ENCODE assay signal across 9 cellular contexts in genomic region chr15:92881570-92881837, GRCh38. TPM values are rescaled to one million over a fixed set of nuclear protein-coding genes. Genes with fewer than 3 reads are reported as not detected.
DNase-seq lines count a peak whose midpoint lies in the region; ATAC-seq, FAIRE-seq and TF ChIP-seq lines count a peak whose summit lies in the region.
"Had no signal": no experiment of that assay in that cellular context is flagged by ENCODE, and none has a peak within 500 bp of the region (broad histone marks: within the 10 kb centered on the region; RNA-seq: fewer than 3 reads in every experiment).

No MANE protein-coding gene starts in this region.

- peak overlapping the region; percentile 82 to 92 (median 90) for H3K4me3 Mint-ChIP-seq in CD4-positive, alpha-beta memory T cell
- H3K4me3 Mint-ChIP-seq in endothelial cell (ENCODE audit: unreplicated experiment), result peak overlapping the region; percentile 97

- intact Hi-C loops in CD4-positive, alpha-beta memory T cell (cut with micrococcal nuclease), result no loop called here
- intact Hi-C loops in Panc1 (cut with micrococcal nuclease; ENCODE audit: unreplicated experiment) (no loop called here), pancreas (cut with DNase I) (no loop called here)

- in situ Hi-C loops in Panc1 (cut with HindIII; ENCODE audit: low pct_unique_long_range_greater_than_20kb, low sequenced_read_pairs), result no loop called here

- no peak for DNase-seq in CD4-positive, alpha-beta memory T cell
- DNase-seq in Panc1 (ENCODE audit: low read depth, low spot score) (no peak), endothelial cell (ENCODE audit: low spot score) (no peak), pancreas (no peak)
- DNase-seq: activated CD8-positive, alpha-beta memory T cell treated with anti-CD3 and anti-CD28 coated beads, Interleukin-2, amount 50 U/mL, for 4 hours had no signal

- no peaks in the 10 kb centered on the region for H3K9me3 ChIP-seq in CD4-positive, alpha-beta memory T cell (ENCODE audit: control insufficient read depth in 1 of 2, low read length in 2 of 2)
- H3K9me3 ChIP-seq in Panc1 (ENCODE audit: control insufficient read depth, insufficient read depth, low read depth, low read length) (no peaks in the 10 kb centered on the region), pancreas (no peaks in the 10 kb centered on the region)

- BruUV-seq in Panc1 (replicated peaks; lab: Mats Ljungman, UMichigan), result no TSS peak

- H3K27ac ChIP-seq in CD4-positive, alpha-beta memory T cell (ENCODE audit: low read depth, low read length), result peak overlapping the region; percentile 89
- peak overlapping the region; percentile 100 for H3K27ac ChIP-seq in Panc1 (ENCODE audit: low read length)
- H3K27ac ChIP-seq in pancreas, result peak overlapping the region; percentile 85 to 96 (median 88)

- peak overlapping the region; percentile 94 to 99 (median 99) for H3K27ac Mint-ChIP-seq in CD4-positive, alpha-beta memory T cell
- H3K27ac Mint-ChIP-seq in endothelial cell (ENCODE audit: unreplicated experiment), result peak overlapping the region; percentile 99

- peaks cover 13% of the 10 kb centered on the region for H3K36me3 ChIP-seq in CD4-positive, alpha-beta memory T cell (ENCODE audit: insufficient read depth, low read length)
- peaks cover 34% of the 10 kb centered on the region for H3K36me3 ChIP-seq in Panc1 (ENCODE audit: control insufficient read depth, insufficient read depth, low read length)
- peaks cover 0 to 6% (median 0%) of the 10 kb centered on the region in 3 donors for H3K36me3 ChIP-seq in pancreas

- peaks cover 26 to 38% of the 10 kb centered on the region in 2 donors for H3K36me3 Mint-ChIP-seq in CD4-positive, alpha-beta memory T cell
- peaks cover 27% of the 10 kb centered on the region for H3K36me3 Mint-ChIP-seq in endothelial cell (ENCODE audit: low read depth, unreplicated experiment)

- CTCF ChIA-PET in CD4-positive, alpha-beta memory T cell (lab: Charles Lee; ENCODE audit: partially characterized antibody), result interaction anchor here (1.1 to 7.8 kb wide), 13 partner anchors 14 to 76 kb away, joined by 3 to 82 read pairs (median 5); partner anchors contain the start of gene CHD2
- CTCF ChIA-PET in Panc1 (lab: Charles Lee), result interaction anchor here (0.5 kb wide), 1 partner anchor 66 kb away, joined by 4 read pairs; no protein-coding TSS in a partner anchor

- no peak for ATAC-seq in Panc1
- no peak for ATAC-seq in pancreas
- no peak for ATAC-seq in GM19395 (IDR thresholded peaks at IDR 0.05; ENCODE audit: unreplicated experiment)
- ATAC-seq in GM19397 (IDR thresholded peaks at IDR 0.05; ENCODE audit: unreplicated experiment), result no peak
- ATAC-seq in activated CD4-positive, CD25-positive, alpha-beta regulatory T cell treated with anti-CD3 and anti-CD28 coated beads, Interleukin-2, amount 50 U/mL, for 24 hours, result no peak
- ATAC-seq in GM18861 (IDR thresholded peaks at IDR 0.05; ENCODE audit: unreplicated experiment), result no peak

- POLR2A ChIA-PET in CD4-positive, alpha-beta memory T cell (lab: Charles Lee; ENCODE audit: partially characterized antibody), result interaction anchor here (0.6 to 22.9 kb wide), 19 partner anchors 10 to 1952 kb away, joined by 3 to 1104 read pairs (median 23); partner anchors contain the start of gene CHD2
- POLR2A ChIA-PET in Panc1 (lab: Charles Lee), result interaction anchor here (0.6 to 3.9 kb wide), 8 partner anchors 12 to 180 kb away, joined by 3 to 32 read pairs (median 10); partner anchors contain the start of gene CHD2

- H3K27me3 ChIP-seq in CD4-positive, alpha-beta memory T cell (ENCODE audit: insufficient read depth, low read length), result no peaks in the 10 kb centered on the region
- H3K27me3 ChIP-seq in Panc1 (ENCODE audit: control insufficient read depth, insufficient read depth, low read length) (no peaks in the 10 kb centered on the region), pancreas (no peaks in the 10 kb centered on the region)

- peaks cover 47% of the 10 kb centered on the region for H3K4me1 ChIP-seq in CD4-positive, alpha-beta memory T cell (ENCODE audit: insufficient read depth, low read length)
- H3K4me1 ChIP-seq in Panc1 (ENCODE audit: control insufficient read depth, insufficient read depth, low read length) (peaks cover 38% of the 10 kb centered on the region), pancreas (peaks cover 22 to 32% (median 25%) of the 10 kb centered on the region in 3 donors)

- 6 to 14% methylated on average over 5 of the region's 5 CpGs for WGBS in pancreas, 2 donors

- no peak for TF ChIP-seq CTCF in Panc1 (IDR thresholded peaks at IDR 0.05)
- TF ChIP-seq CTCF in endothelial cell (IDR thresholded peaks at IDR 0.05; ENCODE audit: unreplicated experiment), result no peak
- no peak for TF ChIP-seq CTCF in pancreas (IDR thresholded peaks at IDR 0.05)

- peaks cover 0 to 9% (median under 1%) of the 10 kb centered on the region in 8 donors for H3K9me3 Mint-ChIP-seq in CD4-positive, alpha-beta memory T cell
- no peaks in the 10 kb centered on the region for H3K9me3 Mint-ChIP-seq in endothelial cell (ENCODE audit: unreplicated experiment)

- H3K27me3 Mint-ChIP-seq in CD4-positive, alpha-beta memory T cell, result no peaks in the 10 kb centered on the region
- H3K27me3 Mint-ChIP-seq in endothelial cell (ENCODE audit: unreplicated experiment), result peaks cover 16% of the 10 kb centered on the region

- H3K4me1 Mint-ChIP-seq in CD4-positive, alpha-beta memory T cell, result peaks cover 27 to 59% (median 38%) of the 10 kb centered on the region in 4 donors
- peaks cover 32% of the 10 kb centered on the region for H3K4me1 Mint-ChIP-seq in endothelial cell (ENCODE audit: unreplicated experiment)

- no peak for FAIRE-seq in pancreas (lab: Jason Lieb, UNC)

- peak overlapping the region in 1 of 2 donors; percentile 60 for H3K4me3 ChIP-seq in CD4-positive, alpha-beta memory T cell (ENCODE audit: low read length in 2 of 2)
- H3K4me3 ChIP-seq in Panc1 (ENCODE audit: low read depth in 2 of 2, low read length in 2 of 2), result peak overlapping the region; percentile 43 to 56
- peak overlapping the region in 2 of 4 donors; percentile 31 to 38 for H3K4me3 ChIP-seq in pancreas

RNA-seq across cellular contexts. Expression of gene CHD2, which starts 18.6 kb away (rescaled TPM):
- total RNA-seq in CD4-positive, alpha-beta memory T cell, result 100 to 1,000 TPM; 340 to 351 TPM
- polyA plus RNA-seq in CD4-positive, alpha-beta memory T cell, result 100 to 1,000 TPM in 1 of 2 donors, 10 to 100 TPM in 1; 28.4 to 108 TPM
- total RNA-seq in Panc1 (2021; ENCODE audit: unreplicated experiment) (81.8 TPM), endothelial cell (ENCODE audit: unreplicated experiment) (96.3 TPM), pancreas (10 to 100 TPM; 37.0 to 86.3 (median 50.1) TPM)
- 43.9 TPM for polyA plus RNA-seq in Panc1 (2012; ENCODE audit: insufficient read length)
- polyA plus RNA-seq in pancreas, result 10 to 100 TPM; 27.7 to 31.1 TPM
